ENCODE assay signal across 1 cellular context in genomic region chr6:157579467-157580031, GRCh38.
TF ChIP-seq lines count a peak whose summit lies in the region.

No MANE protein-coding gene starts in this region.

TF ChIP-seq in K562, 482 proteins besides CTCF, POLR2A, EP300 and RAD21 (continued from another document):
- TF ChIP-seq ZBTB11 (CRISPR knock-in tag; IDR thresholded peaks at IDR 0.05) (no peak), SRSF1 (IDR thresholded peaks at IDR 0.05; ENCODE audit: low read depth, low read length) (no peak), C11orf30 (IDR thresholded peaks at IDR 0.05; ENCODE audit: low read depth) (no peak), PHF8 (IDR thresholded peaks at IDR 0.05; ENCODE audit: borderline replicate concordance, low read length) (no peak), HDAC2 (IDR thresholded peaks at IDR 0.05) (no peak; the same call in 1 of the 2 replicates), ZKSCAN8 (CRISPR knock-in tag; IDR thresholded peaks at IDR 0.05) (no peak), SMAD4 (CRISPR knock-in tag; conservative IDR thresholded peaks at IDR 0.05) (no peak), SPI1 (IDR thresholded peaks at IDR 0.05; ENCODE audit: borderline replicate concordance, low read depth, low read length) (peak; percentile 1; the same call in 1 of the 2 replicates), CEBPB (tag; IDR thresholded peaks at IDR 0.05) (0 out of 2 replicates have a peak, but pooled peaks have one; percentile 12), ZBED1 (IDR thresholded peaks at IDR 0.05) (no peak), SMARCA4 (IDR thresholded peaks at IDR 0.05) (peak; percentile 70; the same call in 1 of the 2 replicates), RCOR1 (IDR thresholded peaks at IDR 0.05; ENCODE audit: borderline replicate concordance in 1 of 2, low read depth in 2 of 2, low read length in 2 of 2) (no peak), SOX6 (IDR thresholded peaks at IDR 0.05) (peak; percentile 29; the same call in 1 of the 2 replicates), NCOA6 (IDR thresholded peaks at IDR 0.05) (no peak), RB1 (IDR thresholded peaks at IDR 0.05; ENCODE audit: low read depth) (no peak), ZNF589 (CRISPR knock-in tag; IDR thresholded peaks at IDR 0.05; ENCODE audit: low read depth) (peak; percentile 31; the same call in 1 of the 2 replicates), FOXA3 (CRISPR knock-in tag; conservative IDR thresholded peaks at IDR 0.05 in 1 of 2, IDR thresholded peaks at IDR 0.05 in 1 of 2) (0 out of 4 replicates have a peak, but pooled peaks of 1 of the 2 experiments have one; percentile 3), AFF1 (IDR thresholded peaks at IDR 0.05; ENCODE audit: low read depth in 1 of 2, partially characterized antibody in 2 of 2) (no peak), HMG20A (CRISPR knock-in tag; conservative IDR thresholded peaks at IDR 0.05) (no peak), SMAD1 (IDR thresholded peaks at IDR 0.05; ENCODE audit: low read depth, low read length, partially characterized antibody) (no peak), SMARCE1 (IDR thresholded peaks at IDR 0.05) (peak; percentile 80; the same call in 1 of the 2 replicates), ZNF165 (CRISPR knock-in tag; IDR thresholded peaks at IDR 0.05; ENCODE audit: borderline replicate concordance) (no peak), CEBPG (CRISPR knock-in tag; IDR thresholded peaks at IDR 0.05) (no peak), CEBPG (tag; conservative IDR thresholded peaks at IDR 0.05 in 1 of 2, IDR thresholded peaks at IDR 0.05 in 1 of 2) (0 out of 4 replicates have a peak, but pooled peaks of 1 of the 2 experiments have one; percentile 6), CREB5 (CRISPR knock-in tag; IDR thresholded peaks at IDR 0.05) (no peak), ARID1B (IDR thresholded peaks at IDR 0.05) (peak; percentile 65), ARID3A (IDR thresholded peaks at IDR 0.05; ENCODE audit: borderline replicate concordance, low read depth, low read length) (no peak), L3MBTL2 (IDR thresholded peaks at IDR 0.05) (peak; percentile 27; the same call in 1 of the 2 replicates), ZNF324 (CRISPR knock-in tag; IDR thresholded peaks at IDR 0.05) (no peak), DPF2 (IDR thresholded peaks at IDR 0.05) (0 out of 2 replicates have a peak, but pooled peaks have one; percentile 27), FOSL1 (tag; conservative IDR thresholded peaks at IDR 0.05) (peak; percentile 63), BRD9 (IDR thresholded peaks at IDR 0.05; ENCODE audit: low read depth, partially characterized antibody) (no peak), GABPB1 (CRISPR knock-in tag; IDR thresholded peaks at IDR 0.05) (no peak), RBBP5 (IDR thresholded peaks at IDR 0.05; ENCODE audit: borderline replicate concordance, insufficient read depth, low read length, poor library complexity, severe bottlenecking) (no peak), CBX8 (IDR thresholded peaks at IDR 0.05; ENCODE audit: borderline replicate concordance, extremely low read depth, low read depth, low read length, poor library complexity, severe bottlenecking) (no peak), ATF7 (IDR thresholded peaks at IDR 0.05) (peak; percentile 79), SRF (CRISPR knock-in tag; IDR thresholded peaks at IDR 0.05) (0 out of 4 replicates have a peak, but pooled peaks of 1 of the 2 experiments have one; percentile 24), HDGF (IDR thresholded peaks at IDR 0.05) (no peak), FOXJ2 (tag; IDR thresholded peaks at IDR 0.05) (peak; percentile 26; the same call in 1 of the 2 replicates), ELF1 (tag; IDR thresholded peaks at IDR 0.05) (peak; percentile 32; the same call in 1 of the 2 replicates)
- TF ChIP-seq, protein P1, sequence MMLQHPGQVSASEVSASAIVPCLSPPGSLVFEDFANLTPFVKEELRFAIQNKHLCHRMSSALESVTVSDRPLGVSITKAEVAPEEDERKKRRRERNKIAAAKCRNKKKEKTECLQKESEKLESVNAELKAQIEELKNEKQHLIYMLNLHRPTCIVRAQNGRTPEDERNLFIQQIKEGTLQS (IDR thresholded peaks at IDR 0.05) = peak; percentile 70; the same call in 1 of the 2 replicates
- TF ChIP-seq, protein P1 (CRISPR knock-in tag; conservative IDR thresholded peaks at IDR 0.05) = no peak
- TF ChIP-seq, protein P2, sequence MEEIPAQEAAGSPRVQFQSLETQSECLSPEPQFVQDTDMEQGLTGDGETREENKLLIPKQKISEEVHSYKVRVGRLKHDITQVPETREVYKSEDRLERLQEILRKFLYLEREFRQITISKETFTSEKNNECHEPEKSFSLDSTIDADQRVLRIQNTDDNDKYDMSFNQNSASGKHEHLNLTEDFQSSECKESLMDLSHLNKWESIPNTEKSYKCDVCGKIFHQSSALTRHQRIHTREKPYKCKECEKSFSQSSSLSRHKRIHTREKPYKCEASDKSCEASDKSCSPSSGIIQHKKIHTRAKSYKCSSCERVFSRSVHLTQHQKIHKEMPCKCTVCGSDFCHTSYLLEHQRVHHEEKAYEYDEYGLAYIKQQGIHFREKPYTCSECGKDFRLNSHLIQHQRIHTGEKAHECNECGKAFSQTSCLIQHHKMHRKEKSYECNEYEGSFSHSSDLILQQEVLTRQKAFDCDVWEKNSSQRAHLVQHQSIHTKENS (CRISPR knock-in tag; IDR thresholded peaks at IDR 0.05) = no peak
TF ChIP-seq in K562: peak in this region for 18.
